In genomic region chr14:33131801-33132200, GRCh38 we compare ENCODE assay signal across 28 cellular contexts.
"Had no signal": no experiment of that assay in that cellular context is flagged by ENCODE, and none has a peak within 500 bp of the region (broad histone marks: within the 10 kb centered on the region; RNA-seq: fewer than 3 reads in every experiment).

No MANE protein-coding gene starts in this region.

- H3K9me3 Mint-ChIP-seq: stimulated activated memory B cell treated with anti-CD40 and anti-IgM and Interleukin-4, amounts not matched to agents 10 μg/mL and 1 μg/mL and 100 μg/mL, for 72 hours; type B pancreatic cell had no signal

- H3K4me3 ChIP-seq: stomach, suprapubic skin, testis, thoracic aorta, thyroid gland, tibial artery, tibial nerve, transverse colon, upper lobe of left lung, upper lobe of right lung, uterus, vagina had no signal

- H3K27ac ChIP-seq: stomach, suprapubic skin, testis, thoracic aorta, thyroid gland, tibial artery, tibial nerve, transverse colon, upper lobe of left lung, upper lobe of right lung, uterus, vagina had no signal

- H3K36me3 Mint-ChIP-seq: stimulated activated effector memory CD8-positive, alpha-beta T cell treated with anti-CD3 and anti-CD28 coated beads, Interleukin-12 subunit alpha, Interleukin-12 subunit beta, amount 100 ng/mL, for 72 hours; stimulated activated memory B cell treated with anti-CD40 and anti-IgM and Interleukin-4, amounts not matched to agents 10 μg/mL and 1 μg/mL and 100 μg/mL, for 72 hours; stimulated activated naive B cell treated with anti-CD40 and anti-IgM and Interleukin-4, amounts not matched to agents 10 μg/mL and 1 μg/mL and 100 μg/mL, for 72 hours; type B pancreatic cell had no signal

- H3K27me3 Mint-ChIP-seq: stimulated activated memory B cell treated with anti-CD40 and anti-IgM and Interleukin-4, amounts not matched to agents 10 μg/mL and 1 μg/mL and 100 μg/mL, for 72 hours; stimulated activated naive B cell treated with anti-CD40 and anti-IgM and Interleukin-4, amounts not matched to agents 10 μg/mL and 1 μg/mL and 100 μg/mL, for 72 hours; stimulated activated naive CD8-positive, alpha-beta T cell treated with anti-CD3 and anti-CD28 coated beads, Interleukin-15, amount 100 ng/mL, for 72 hours; stimulated activated naive CD8-positive, alpha-beta T cell treated with anti-CD3 and anti-CD28 coated beads, Interleukin-15, Interleukin-2, amounts not matched to agents 100 ng/mL and 50 ng/mL, for 24 hours; type B pancreatic cell had no signal

- H3K9me3 ChIP-seq: stomach, suprapubic skin, testis, thoracic aorta, thyroid gland, tibial artery, tibial nerve, transverse colon, upper lobe of left lung, upper lobe of right lung, uterus, vagina had no signal

- H3K4me1 Mint-ChIP-seq: stimulated activated effector memory CD8-positive, alpha-beta T cell treated with anti-CD3 and anti-CD28 coated beads, Interleukin-12 subunit alpha, Interleukin-12 subunit beta, amount 100 ng/mL, for 72 hours; stimulated activated memory B cell treated with anti-CD40 and anti-IgM and Interleukin-4, amounts not matched to agents 10 μg/mL and 1 μg/mL and 100 μg/mL, for 72 hours; stimulated activated naive B cell treated with anti-CD40 and anti-IgM and Interleukin-4, amounts not matched to agents 10 μg/mL and 1 μg/mL and 100 μg/mL, for 72 hours; stimulated activated naive CD8-positive, alpha-beta T cell treated with anti-CD3 and anti-CD28 coated beads, Interleukin-15, amount 100 ng/mL, for 72 hours had no signal

- H3K4me1 ChIP-seq: stomach, suprapubic skin, testis, thyroid gland, tibial artery, tibial nerve, transverse colon, upper lobe of left lung, upper lobe of right lung, uterus, vagina had no signal

- H3K36me3 ChIP-seq: stomach, suprapubic skin, thoracic aorta, thyroid gland, tibial artery, tibial nerve, transverse colon, upper lobe of left lung, upper lobe of right lung, uterus, vagina had no signal

- ATAC-seq: stimulated activated effector memory CD8-positive, alpha-beta T cell treated with anti-CD3 and anti-CD28 coated beads, Interleukin-12 subunit alpha, Interleukin-12 subunit beta, amount 100 ng/mL, for 72 hours; stimulated activated memory B cell treated with anti-CD40 and anti-IgM and Interleukin-4, amounts not matched to agents 10 μg/mL and 1 μg/mL and 100 μg/mL, for 72 hours; stimulated activated naive B cell treated with anti-CD40 and anti-IgM and Interleukin-4, amounts not matched to agents 10 μg/mL and 1 μg/mL and 100 μg/mL, for 72 hours; stimulated activated naive CD8-positive, alpha-beta T cell treated with anti-CD3 and anti-CD28 coated beads, Interleukin-15, amount 100 ng/mL, for 72 hours; stimulated activated naive CD8-positive, alpha-beta T cell treated with anti-CD3 and anti-CD28 coated beads, Interleukin-15, Interleukin-2, amounts not matched to agents 100 U/mL and 50 U/mL, for 24 hours; upper lobe of right lung had no signal

- H3K27me3 ChIP-seq: stomach, suprapubic skin, testis, thyroid gland, tibial artery, tibial nerve, transverse colon, upper lobe of left lung, upper lobe of right lung, uterus, vagina had no signal

- H3K27ac Mint-ChIP-seq: stimulated activated effector memory CD8-positive, alpha-beta T cell treated with anti-CD3 and anti-CD28 coated beads, Interleukin-12 subunit alpha, Interleukin-12 subunit beta, amount 100 ng/mL, for 72 hours; stimulated activated memory B cell treated with anti-CD40 and anti-IgM and Interleukin-4, amounts not matched to agents 10 μg/mL and 1 μg/mL and 100 μg/mL, for 72 hours; stimulated activated naive B cell treated with anti-CD40 and anti-IgM and Interleukin-4, amounts not matched to agents 10 μg/mL and 1 μg/mL and 100 μg/mL, for 72 hours; stimulated activated naive CD8-positive, alpha-beta T cell treated with anti-CD3 and anti-CD28 coated beads, Interleukin-15, Interleukin-2, amounts not matched to agents 100 ng/mL and 50 ng/mL, for 24 hours; type B pancreatic cell had no signal

- H3K4me3 Mint-ChIP-seq: stimulated activated effector memory CD8-positive, alpha-beta T cell treated with anti-CD3 and anti-CD28 coated beads, Interleukin-12 subunit alpha, Interleukin-12 subunit beta, amount 100 ng/mL, for 72 hours; stimulated activated memory B cell treated with anti-CD40 and anti-IgM and Interleukin-4, amounts not matched to agents 10 μg/mL and 1 μg/mL and 100 μg/mL, for 72 hours; stimulated activated naive B cell treated with anti-CD40 and anti-IgM and Interleukin-4, amounts not matched to agents 10 μg/mL and 1 μg/mL and 100 μg/mL, for 72 hours; stimulated activated naive CD8-positive, alpha-beta T cell treated with anti-CD3 and anti-CD28 coated beads, Interleukin-15, amount 100 ng/mL, for 72 hours; stimulated activated naive CD8-positive, alpha-beta T cell treated with anti-CD3 and anti-CD28 coated beads, Interleukin-15, Interleukin-2, amounts not matched to agents 100 ng/mL and 50 ng/mL, for 24 hours; type B pancreatic cell had no signal

- DNase-seq: stimulated activated CD4-positive, alpha-beta T cell treated with anti-CD3 and anti-CD28 coated beads, Interleukin-2, amount 100 ng/mL, for 48 hours; stimulated activated CD4-positive, alpha-beta T cell treated with anti-CD3 and anti-CD28 coated beads, Interleukin-4, amount 100 ng/mL, for 1 hour; stimulated activated CD4-positive, alpha-beta T cell treated with anti-CD3 and anti-CD28 coated beads, Interleukin-4, amount 100 ng/mL, for 24 hours; stimulated activated CD4-positive, alpha-beta T cell treated with anti-CD3 and anti-CD28 coated beads, Interleukin-4, amount 100 ng/mL, for 4 hours; stimulated activated CD8-positive, alpha-beta memory T cell treated with anti-CD3 and anti-CD28 coated beads, Interleukin-4, amount 100 ng/mL, for 48 hours; stimulated activated naive B cell treated with anti-CD40 and anti-IgM and Interleukin-4, amounts not matched to agents 10 μg/mL and 1 μg/mL and 100 μg/mL, for 72 hours; stimulated activated naive CD4-positive, alpha-beta T cell; stimulated activated naive CD4-positive, alpha-beta T cell treated with Interleukin-2 at 50 U/mL for 16 hours; stimulated activated naive CD8-positive, alpha-beta T cell treated with anti-CD3 and anti-CD28 coated beads, Interleukin-15, amount 100 ng/mL, for 72 hours; stimulated activated naive CD8-positive, alpha-beta T cell treated with anti-CD3 and anti-CD28 coated beads, Interleukin-15, Interleukin-2, amounts not matched to agents 100 U/mL and 50 U/mL, for 24 hours; stomach; substantia nigra; testis; thyroid gland; tibial artery; transverse colon; trophoblast cell; upper lobe of left lung; upper lobe of right lung; uterus had no signal
